ENCODE assay signal across 14 cellular contexts in the genomic region with DNA sequence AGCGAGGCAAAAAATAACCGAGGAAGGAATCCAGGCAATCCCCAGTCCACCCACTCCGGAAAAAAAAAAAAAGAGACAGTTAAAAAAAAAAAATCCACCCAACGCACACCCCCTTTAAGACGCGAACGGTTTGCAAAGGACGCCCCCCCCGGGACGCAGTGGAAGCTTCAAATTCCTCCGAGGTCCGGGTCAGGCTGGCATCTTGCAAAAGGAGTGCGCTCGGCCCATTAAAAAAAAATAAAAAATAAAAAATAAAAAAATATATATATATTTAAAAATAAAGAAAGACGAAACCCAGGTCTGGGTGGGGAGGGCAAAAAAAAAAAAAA. TPM values are rescaled to one million over a fixed set of nuclear protein-coding genes. Genes with fewer than 3 reads are reported as not detected.
DNase-seq lines count a peak whose midpoint lies in the region; ATAC-seq and TF ChIP-seq lines count a peak whose summit lies in the region.
"Had no signal": no experiment of that assay in that cellular context is flagged by ENCODE, and none has a peak within 500 bp of the region (broad histone marks: within the 10 kb centered on the region; RNA-seq: fewer than 3 reads in every experiment).

No MANE protein-coding gene starts in this region.

- no peak overlapping the region for H3K27ac Mint-ChIP-seq in nephron
- H3K27ac Mint-ChIP-seq: T-helper 1 cell treated with Interleukin-12 subunit alpha and Interleukin-12 subunit beta and Interleukin-4 antibody, amounts not matched to agents 30 μg/mL and 1 μg/mL, for 36 hours had no signal

- H3K36me3 Mint-ChIP-seq in nephron (ENCODE audit: low read depth) = no peaks in the 10 kb centered on the region

- intact Hi-C loops in Right ventricle myocardium superior (cut with DNase I) = no loop called here
- intact Hi-C loops in dorsolateral prefrontal cortex (cut with DNase I) = loop anchor here in 1 of 2 donors (5.0 to 10.0 kb wide), 2 partner anchors 51 to 232 kb away; no protein-coding TSS in a partner anchor

- peak overlapping the region; percentile 20 to 46 for H3K4me3 ChIP-seq in right atrium auricular region
- H3K4me3 ChIP-seq in dorsolateral prefrontal cortex = peak overlapping the region; percentile 19 to 83 (median 68)

- H3K27ac ChIP-seq in right atrium auricular region (no peak overlapping the region), dorsolateral prefrontal cortex (peak overlapping the region in 47 of 59 donors; percentile 2 to 93 (median 83))
- H3K27ac ChIP-seq: colonic mucosa, foreskin keratinocyte had no signal

- peaks cover 92% of the 10 kb centered on the region for H3K27me3 Mint-ChIP-seq in nephron (ENCODE audit: low read depth)

- H3K4me1 ChIP-seq in right atrium auricular region = peaks cover 0 to 8% of the 10 kb centered on the region in 2 donors
- H3K4me1 ChIP-seq: BE2C, colonic mucosa, foreskin keratinocyte had no signal

- H3K9me3 Mint-ChIP-seq in nephron = peaks cover 6% of the 10 kb centered on the region
- H3K9me3 Mint-ChIP-seq: T-helper 1 cell treated with Interleukin-12 subunit alpha and Interleukin-12 subunit beta and Interleukin-4 antibody, amounts not matched to agents 30 μg/mL and 1 μg/mL, for 36 hours had no signal

- DNase-seq in right atrium auricular region (ENCODE audit: low spot score) = no peak
- no peak for DNase-seq in Right ventricle myocardium superior
- DNase-seq in dorsolateral prefrontal cortex = peak in 7 of 10 donors; percentile 36 to 75 (median 52)
- no peak for DNase-seq in SIG-M5 (lab: John Stamatoyannopoulos, UW)
- no peak for DNase-seq in stimulated activated CD4-positive, alpha-beta T cell treated with anti-CD3 and anti-CD28 coated beads, Interleukin-4, amount 100 ng/mL, for 24 hours
- DNase-seq in GM19240 (ENCODE audit: insufficient read length, low spot score) = no peak
- DNase-seq: activated CD4-positive, alpha-beta T cell treated with anti-CD3 and anti-CD28 coated beads, Interleukin-2, amount 50 U/mL, for 4 hours; colonic mucosa; foreskin keratinocyte; GDM1 had no signal

- peaks cover 3 to 20% of the 10 kb centered on the region in 2 donors for H3K27me3 ChIP-seq in right atrium auricular region
- peaks cover 0 to 40% (median 4%) of the 10 kb centered on the region in 45 donors for H3K27me3 ChIP-seq in dorsolateral prefrontal cortex

- ATAC-seq in Right ventricle myocardium superior (ENCODE audit: poor library complexity) = no peak
- ATAC-seq in HG02840 (IDR thresholded peaks at IDR 0.05; ENCODE audit: low FRiP score, unreplicated experiment) = no peak
- ATAC-seq: foreskin keratinocyte had no signal

- H3K9me3 ChIP-seq in right atrium auricular region = no peaks in the 10 kb centered on the region
- H3K9me3 ChIP-seq: BE2C, colonic mucosa had no signal

- H3K4me1 Mint-ChIP-seq in nephron = no peaks in the 10 kb centered on the region

- TF ChIP-seq CTCF in right atrium auricular region (IDR thresholded peaks at IDR 0.05) (no peak), dorsolateral prefrontal cortex (IDR thresholded peaks at IDR 0.05 in 54 of 56, conservative IDR thresholded peaks at IDR 0.05 in 2 of 56; ENCODE audit: low read depth in 1 of 56, partially characterized antibody in 56 of 56) (peak in 1 of 56 donors; percentile 10), nephron (IDR thresholded peaks at IDR 0.05; ENCODE audit: unreplicated experiment in 3 of 3) (no peak)

- no peaks in the 10 kb centered on the region for H3K36me3 ChIP-seq in right atrium auricular region
- H3K36me3 ChIP-seq: BE2C, colonic mucosa had no signal

- peak overlapping the region in 2 of 3 experiments; percentile 58 to 60 for H3K4me3 Mint-ChIP-seq in nephron
- H3K4me3 Mint-ChIP-seq: T-helper 1 cell treated with Interleukin-12 subunit alpha and Interleukin-12 subunit beta and Interleukin-4 antibody, amounts not matched to agents 30 μg/mL and 1 μg/mL, for 36 hours had no signal

RNA-seq across cellular contexts. Expression of a gene that starts 0.2 kb away (rescaled TPM):
- total RNA-seq in right atrium auricular region (under 1 TPM; 0.28 to 0.48 TPM), Right ventricle myocardium superior (1.00 TPM), dorsolateral prefrontal cortex (100 to 1,000 TPM in 119 of 120 experiments, 10 to 100 TPM in 1; 82.6 to 384 (median 222) TPM)

Comparison
In these comparisons a context has a peak if more than half of its experiments do, and no peak if none do; other contexts are left out.
1. DNase-seq: peak in dorsolateral prefrontal cortex (7 of 10); none in right atrium auricular region (single experiment), Right ventricle myocardium superior (single experiment), SIG-M5 (single experiment), stimulated activated CD4-positive, alpha-beta T cell treated with anti-CD3 and anti-CD28 coated beads, Interleukin-4, amount 100 ng/mL, for 24 hours (single experiment) and GM19240 (single experiment).
2. H3K27ac ChIP-seq: peak in dorsolateral prefrontal cortex (47 of 59); none in right atrium auricular region (0 of 2).
3. RNA of a gene that starts 0.2 kb away (total RNA-seq): 82.6 to 384 TPM in dorsolateral prefrontal cortex; 1.00 TPM in Right ventricle myocardium superior (single experiment) and 0.28 to 0.48 TPM in right atrium auricular region; every median in the first group is over 10 times any median in the second.